Comparison of ENCODE assay signal across 1 cellular context in genomic region chr12:53500119-53500775, GRCh38.
TF ChIP-seq lines count a peak whose summit lies in the region.

No MANE protein-coding gene starts in this region.

TF ChIP-seq in HepG2, 621 proteins besides CTCF, POLR2A, EP300 and RAD21 (continued from another document and continues in another):
- TF ChIP-seq SKIL (CRISPR knock-in tag; IDR thresholded peaks at IDR 0.05; ENCODE audit: borderline replicate concordance), result no peak
- no peak for TF ChIP-seq SPEN (CRISPR knock-in tag; IDR thresholded peaks at IDR 0.05; ENCODE audit: low read depth)
- TF ChIP-seq ZFYVE20 (CRISPR knock-in tag; IDR thresholded peaks at IDR 0.05; ENCODE audit: borderline replicate concordance, low read depth), result no peak
- TF ChIP-seq IRF1 (CRISPR knock-in tag; IDR thresholded peaks at IDR 0.05; ENCODE audit: low read depth), result no peak
- TF ChIP-seq, protein P1, sequence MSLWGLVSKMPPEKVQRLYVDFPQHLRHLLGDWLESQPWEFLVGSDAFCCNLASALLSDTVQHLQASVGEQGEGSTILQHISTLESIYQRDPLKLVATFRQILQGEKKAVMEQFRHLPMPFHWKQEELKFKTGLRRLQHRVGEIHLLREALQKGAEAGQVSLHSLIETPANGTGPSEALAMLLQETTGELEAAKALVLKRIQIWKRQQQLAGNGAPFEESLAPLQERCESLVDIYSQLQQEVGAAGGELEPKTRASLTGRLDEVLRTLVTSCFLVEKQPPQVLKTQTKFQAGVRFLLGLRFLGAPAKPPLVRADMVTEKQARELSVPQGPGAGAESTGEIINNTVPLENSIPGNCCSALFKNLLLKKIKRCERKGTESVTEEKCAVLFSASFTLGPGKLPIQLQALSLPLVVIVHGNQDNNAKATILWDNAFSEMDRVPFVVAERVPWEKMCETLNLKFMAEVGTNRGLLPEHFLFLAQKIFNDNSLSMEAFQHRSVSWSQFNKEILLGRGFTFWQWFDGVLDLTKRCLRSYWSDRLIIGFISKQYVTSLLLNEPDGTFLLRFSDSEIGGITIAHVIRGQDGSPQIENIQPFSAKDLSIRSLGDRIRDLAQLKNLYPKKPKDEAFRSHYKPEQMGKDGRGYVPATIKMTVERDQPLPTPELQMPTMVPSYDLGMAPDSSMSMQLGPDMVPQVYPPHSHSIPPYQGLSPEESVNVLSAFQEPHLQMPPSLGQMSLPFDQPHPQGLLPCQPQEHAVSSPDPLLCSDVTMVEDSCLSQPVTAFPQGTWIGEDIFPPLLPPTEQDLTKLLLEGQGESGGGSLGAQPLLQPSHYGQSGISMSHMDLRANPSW (CRISPR knock-in tag; IDR thresholded peaks at IDR 0.05; ENCODE audit: borderline replicate concordance), result no peak
- TF ChIP-seq TOPORS (CRISPR knock-in tag; IDR thresholded peaks at IDR 0.05), result peak; percentile 35; the same call in 1 of the 2 replicates
- TF ChIP-seq CEBPB (IDR thresholded peaks at IDR 0.05; ENCODE audit: borderline replicate concordance, low read depth, low read length), result peak; percentile 87
- TF ChIP-seq, protein P2, sequence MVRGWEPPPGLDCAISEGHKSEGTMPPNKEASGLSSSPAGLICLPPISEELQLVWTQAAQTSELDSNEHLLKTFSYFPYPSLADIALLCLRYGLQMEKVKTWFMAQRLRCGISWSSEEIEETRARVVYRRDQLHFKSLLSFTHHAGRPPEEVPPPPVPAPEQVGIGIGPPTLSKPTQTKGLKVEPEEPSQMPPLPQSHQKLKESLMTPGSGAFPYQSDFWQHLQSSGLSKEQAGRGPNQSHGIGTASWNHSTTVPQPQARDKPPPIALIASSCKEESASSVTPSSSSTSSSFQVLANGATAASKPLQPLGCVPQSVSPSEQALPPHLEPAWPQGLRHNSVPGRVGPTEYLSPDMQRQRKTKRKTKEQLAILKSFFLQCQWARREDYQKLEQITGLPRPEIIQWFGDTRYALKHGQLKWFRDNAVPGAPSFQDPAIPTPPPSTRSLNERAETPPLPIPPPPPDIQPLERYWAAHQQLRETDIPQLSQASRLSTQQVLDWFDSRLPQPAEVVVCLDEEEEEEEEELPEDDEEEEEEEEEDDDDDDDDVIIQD (CRISPR knock-in tag; IDR thresholded peaks at IDR 0.05; ENCODE audit: low read depth), result no peak
- TF ChIP-seq MNT (IDR thresholded peaks at IDR 0.05), result no peak
- TF ChIP-seq ZBTB46 (CRISPR knock-in tag; IDR thresholded peaks at IDR 0.05; ENCODE audit: borderline replicate concordance), result no peak
- TF ChIP-seq ZNF761 (CRISPR knock-in tag; conservative IDR thresholded peaks at IDR 0.05), result no peak
- TF ChIP-seq ZNF777 (CRISPR knock-in tag; IDR thresholded peaks at IDR 0.05), result peak; percentile 75
- TF ChIP-seq U2AF1 (optimal IDR thresholded peaks at IDR 0.05; ENCODE audit: low read depth, low read length), result no peak
- TF ChIP-seq HNRNPUL1 (IDR thresholded peaks at IDR 0.05; ENCODE audit: low read depth, low read length), result no peak
- TF ChIP-seq RARA (CRISPR knock-in tag; IDR thresholded peaks at IDR 0.05), result 0 out of 2 replicates have a peak, but pooled peaks have one; percentile 4
- no peak for TF ChIP-seq ZFX (CRISPR knock-in tag; IDR thresholded peaks at IDR 0.05; ENCODE audit: low read depth)
- TF ChIP-seq ZNF124 (CRISPR knock-in tag; IDR thresholded peaks at IDR 0.05), result no peak
- TF ChIP-seq ZSCAN5A (CRISPR knock-in tag; IDR thresholded peaks at IDR 0.05; ENCODE audit: borderline replicate concordance), result 0 out of 2 replicates have a peak, but pooled peaks have one; percentile 29
- no peak for TF ChIP-seq ELF1 (CRISPR knock-in tag; IDR thresholded peaks at IDR 0.05)
- TF ChIP-seq, protein P3, sequence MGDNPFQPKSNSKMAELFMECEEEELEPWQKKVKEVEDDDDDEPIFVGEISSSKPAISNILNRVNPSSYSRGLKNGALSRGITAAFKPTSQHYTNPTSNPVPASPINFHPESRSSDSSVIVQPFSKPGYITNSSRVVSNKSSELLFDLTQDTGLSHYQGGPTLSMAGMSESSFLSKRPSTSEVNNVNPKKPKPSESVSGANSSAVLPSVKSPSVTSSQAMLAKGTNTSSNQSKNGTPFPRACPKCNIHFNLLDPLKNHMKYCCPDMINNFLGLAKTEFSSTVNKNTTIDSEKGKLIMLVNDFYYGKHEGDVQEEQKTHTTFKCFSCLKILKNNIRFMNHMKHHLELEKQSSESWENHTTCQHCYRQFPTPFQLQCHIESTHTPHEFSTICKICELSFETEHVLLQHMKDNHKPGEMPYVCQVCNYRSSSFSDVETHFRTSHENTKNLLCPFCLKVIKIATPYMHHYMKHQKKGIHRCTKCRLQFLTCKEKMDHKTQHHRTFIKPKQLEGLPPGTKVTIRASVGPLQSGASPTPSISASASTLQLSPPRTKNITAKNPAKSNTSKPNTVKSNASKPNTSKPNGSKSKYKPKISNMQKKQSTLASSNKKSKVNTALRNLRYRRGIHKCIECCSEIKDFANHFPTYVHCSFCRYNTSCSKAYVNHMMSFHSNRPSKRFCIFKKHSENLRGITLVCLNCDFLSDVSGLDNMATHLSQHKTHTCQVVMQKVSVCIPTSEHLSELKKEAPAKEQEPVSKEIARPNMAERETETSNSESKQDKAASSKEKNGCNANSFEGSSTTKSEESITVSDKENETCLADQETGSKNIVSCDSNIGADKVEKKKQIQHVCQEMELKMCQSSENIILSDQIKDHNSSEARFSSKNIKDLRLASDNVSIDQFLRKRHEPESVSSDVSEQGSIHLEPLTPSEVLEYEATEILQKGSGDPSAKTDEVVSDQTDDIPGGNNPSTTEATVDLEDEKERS (CRISPR knock-in tag; IDR thresholded peaks at IDR 0.05), result 0 out of 2 replicates have a peak, but pooled peaks have one; percentile 40
- TF ChIP-seq, protein P4, sequence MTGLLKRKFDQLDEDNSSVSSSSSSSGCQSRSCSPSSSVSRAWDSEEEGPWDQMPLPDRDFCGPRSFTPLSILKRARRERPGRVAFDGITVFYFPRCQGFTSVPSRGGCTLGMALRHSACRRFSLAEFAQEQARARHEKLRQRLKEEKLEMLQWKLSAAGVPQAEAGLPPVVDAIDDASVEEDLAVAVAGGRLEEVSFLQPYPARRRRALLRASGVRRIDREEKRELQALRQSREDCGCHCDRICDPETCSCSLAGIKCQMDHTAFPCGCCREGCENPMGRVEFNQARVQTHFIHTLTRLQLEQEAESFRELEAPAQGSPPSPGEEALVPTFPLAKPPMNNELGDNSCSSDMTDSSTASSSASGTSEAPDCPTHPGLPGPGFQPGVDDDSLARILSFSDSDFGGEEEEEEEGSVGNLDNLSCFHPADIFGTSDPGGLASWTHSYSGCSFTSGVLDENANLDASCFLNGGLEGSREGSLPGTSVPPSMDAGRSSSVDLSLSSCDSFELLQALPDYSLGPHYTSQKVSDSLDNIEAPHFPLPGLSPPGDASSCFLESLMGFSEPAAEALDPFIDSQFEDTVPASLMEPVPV (CRISPR knock-in tag; IDR thresholded peaks at IDR 0.05), result 0 out of 2 replicates have a peak, but pooled peaks have one; percentile 67
- no peak for TF ChIP-seq TFDP2 (CRISPR knock-in tag; IDR thresholded peaks at IDR 0.05)
- no peak for TF ChIP-seq ZBTB42 (CRISPR knock-in tag; IDR thresholded peaks at IDR 0.05)
- no peak for TF ChIP-seq SMAD3 (CRISPR knock-in tag; IDR thresholded peaks at IDR 0.05)
- no peak for TF ChIP-seq NPAS2 (CRISPR knock-in tag; IDR thresholded peaks at IDR 0.05; ENCODE audit: borderline replicate concordance)
- TF ChIP-seq ZNF503 (CRISPR knock-in tag; IDR thresholded peaks at IDR 0.05), result no peak
- no peak for TF ChIP-seq ARNT2 (CRISPR knock-in tag; IDR thresholded peaks at IDR 0.05; ENCODE audit: low read depth)
- no peak for TF ChIP-seq ZFP41 (CRISPR knock-in tag; IDR thresholded peaks at IDR 0.05; ENCODE audit: borderline replicate concordance)
- TF ChIP-seq, protein P5, sequence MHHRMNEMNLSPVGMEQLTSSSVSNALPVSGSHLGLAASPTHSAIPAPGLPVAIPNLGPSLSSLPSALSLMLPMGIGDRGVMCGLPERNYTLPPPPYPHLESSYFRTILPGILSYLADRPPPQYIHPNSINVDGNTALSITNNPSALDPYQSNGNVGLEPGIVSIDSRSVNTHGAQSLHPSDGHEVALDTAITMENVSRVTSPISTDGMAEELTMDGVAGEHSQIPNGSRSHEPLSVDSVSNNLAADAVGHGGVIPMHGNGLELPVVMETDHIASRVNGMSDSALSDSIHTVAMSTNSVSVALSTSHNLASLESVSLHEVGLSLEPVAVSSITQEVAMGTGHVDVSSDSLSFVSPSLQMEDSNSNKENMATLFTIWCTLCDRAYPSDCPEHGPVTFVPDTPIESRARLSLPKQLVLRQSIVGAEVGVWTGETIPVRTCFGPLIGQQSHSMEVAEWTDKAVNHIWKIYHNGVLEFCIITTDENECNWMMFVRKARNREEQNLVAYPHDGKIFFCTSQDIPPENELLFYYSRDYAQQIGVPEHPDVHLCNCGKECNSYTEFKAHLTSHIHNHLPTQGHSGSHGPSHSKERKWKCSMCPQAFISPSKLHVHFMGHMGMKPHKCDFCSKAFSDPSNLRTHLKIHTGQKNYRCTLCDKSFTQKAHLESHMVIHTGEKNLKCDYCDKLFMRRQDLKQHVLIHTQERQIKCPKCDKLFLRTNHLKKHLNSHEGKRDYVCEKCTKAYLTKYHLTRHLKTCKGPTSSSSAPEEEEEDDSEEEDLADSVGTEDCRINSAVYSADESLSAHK (CRISPR knock-in tag; IDR thresholded peaks at IDR 0.05; ENCODE audit: borderline replicate concordance), result no peak
- 0 out of 2 replicates have a peak, but pooled peaks have one; percentile 17 for TF ChIP-seq MEIS2 (CRISPR knock-in tag; IDR thresholded peaks at IDR 0.05)
